ENCODE assay signal across 8 cellular contexts in genomic region chr20:38658879-38659612, GRCh38. TPM values are rescaled to one million over a fixed set of nuclear protein-coding genes. Genes with fewer than 3 reads are reported as not detected.
DNase-seq lines count a peak whose midpoint lies in the region; ATAC-seq, FAIRE-seq and TF ChIP-seq lines count a peak whose summit lies in the region.

No MANE protein-coding gene starts in this region.

- H3K4me3 Mint-ChIP-seq in CD4-positive, alpha-beta memory T cell: no peak overlapping the region
- no peak overlapping the region for H3K4me3 Mint-ChIP-seq in stimulated activated naive CD8-positive, alpha-beta T cell treated with anti-CD3 and anti-CD28 coated beads, Interleukin-15, amount 100 ng/mL, for 72 hours

- in situ Hi-C loops in astrocyte of the cerebellum (cut with HindIII; ENCODE audit: low sequenced_read_pairs): no loop called here

- H3K27ac Mint-ChIP-seq in CD4-positive, alpha-beta memory T cell: peak overlapping the region in 1 of 7 donors; percentile 53
- H3K27ac Mint-ChIP-seq in stimulated activated naive CD8-positive, alpha-beta T cell treated with anti-CD3 and anti-CD28 coated beads, Interleukin-15, amount 100 ng/mL, for 72 hours: no peak overlapping the region

- peaks cover 0 to 3% (median under 1%) of the 10 kb centered on the region in 4 donors for H3K4me1 Mint-ChIP-seq in CD4-positive, alpha-beta memory T cell
- peaks cover 6% of the 10 kb centered on the region for H3K4me1 Mint-ChIP-seq in stimulated activated naive CD8-positive, alpha-beta T cell treated with anti-CD3 and anti-CD28 coated beads, Interleukin-15, amount 100 ng/mL, for 72 hours

- no peaks in the 10 kb centered on the region for H3K9me3 ChIP-seq in CD4-positive, alpha-beta memory T cell (ENCODE audit: control insufficient read depth in 1 of 2, low read length in 2 of 2)
- no peaks in the 10 kb centered on the region for H3K9me3 ChIP-seq in kidney (ENCODE audit: control insufficient read depth in 1 of 2, low read length in 2 of 2)
- no peaks in the 10 kb centered on the region for H3K9me3 ChIP-seq in SJCRH30 (replicated peaks)

- TF ChIP-seq CTCF in astrocyte of the cerebellum (IDR thresholded peaks at IDR 0.05; ENCODE audit: low read depth, low read length, missing control alignments): peak; percentile 62
- TF ChIP-seq CTCF in kidney (IDR thresholded peaks at IDR 0.05; ENCODE audit: borderline replicate concordance, extremely low read depth, insufficient read depth): peak; percentile 46

- intact Hi-C loops in CD4-positive, alpha-beta memory T cell (cut with micrococcal nuclease): no loop called here
- intact Hi-C loops in kidney (cut with DNase I): no loop called here

- H3K36me3 ChIP-seq in CD4-positive, alpha-beta memory T cell (ENCODE audit: insufficient read depth, low read length): no peaks in the 10 kb centered on the region
- H3K36me3 ChIP-seq in kidney (ENCODE audit: control insufficient read depth in 1 of 2, insufficient read depth in 2 of 2, low read length in 2 of 2): no peaks in the 10 kb centered on the region
- no peaks in the 10 kb centered on the region for H3K36me3 ChIP-seq in SJCRH30

- peak in 4 of 5 donors; percentile 22 to 36 (median 26) for DNase-seq in CD4-positive, alpha-beta memory T cell
- peak; percentile 16 for DNase-seq in HCEC 1CT
- DNase-seq in OCI-M1 (lab: John Stamatoyannopoulos, UW): peak; percentile 68
- no peak for DNase-seq in astrocyte of the cerebellum (ENCODE audit: low read depth)
- DNase-seq in kidney: no peak
- peak in 1 of 2 donors; percentile 28 for DNase-seq in stimulated activated naive CD8-positive, alpha-beta T cell treated with anti-CD3 and anti-CD28 coated beads, Interleukin-15, amount 100 ng/mL, for 72 hours
- DNase-seq in SJCRH30: no peak
- DNase-seq in H54 (ENCODE audit: insufficient read length, low spot score): no peak

- no peak overlapping the region for H3K9ac ChIP-seq in kidney (ENCODE audit: low read length in 2 of 2)

- peaks cover 0 to under 1% (median 0%) of the 10 kb centered on the region in 8 donors for H3K9me3 Mint-ChIP-seq in CD4-positive, alpha-beta memory T cell
- H3K9me3 Mint-ChIP-seq in stimulated activated naive CD8-positive, alpha-beta T cell treated with anti-CD3 and anti-CD28 coated beads, Interleukin-15, amount 100 ng/mL, for 72 hours: no peaks in the 10 kb centered on the region

- CTCF ChIA-PET in CD4-positive, alpha-beta memory T cell (lab: Charles Lee; ENCODE audit: partially characterized antibody): interaction anchor here (0.6 to 3.4 kb wide), 22 partner anchors 8 to 697 kb away, joined by 3 to 15 read pairs (median 4); partner anchors contain the start of gene DHX35

- FAIRE-seq in kidney (lab: Jason Lieb, UNC) (no peak), H54 (lab: Jason Lieb, UNC) (no peak)

- no peaks in the 10 kb centered on the region for H3K27me3 ChIP-seq in CD4-positive, alpha-beta memory T cell (ENCODE audit: insufficient read depth, low read length)
- 0 out of 2 replicates have a peak, but pooled peaks cover 4% of the 10 kb centered on the region for H3K27me3 ChIP-seq in SJCRH30

- no peaks in the 10 kb centered on the region for H3K4me1 ChIP-seq in CD4-positive, alpha-beta memory T cell (ENCODE audit: insufficient read depth, low read length)
- H3K4me1 ChIP-seq in kidney (ENCODE audit: control insufficient read depth in 1 of 2, insufficient read depth in 1 of 2, low read depth in 1 of 2, low read length in 2 of 2) (no peaks in the 10 kb centered on the region), SJCRH30 (no peaks in the 10 kb centered on the region)

- H3K27me3 Mint-ChIP-seq in CD4-positive, alpha-beta memory T cell: peaks cover 21 to 39% of the 10 kb centered on the region in 2 donors
- peaks cover 64% of the 10 kb centered on the region for H3K27me3 Mint-ChIP-seq in stimulated activated naive CD8-positive, alpha-beta T cell treated with anti-CD3 and anti-CD28 coated beads, Interleukin-15, amount 100 ng/mL, for 72 hours

- H3K27ac ChIP-seq in CD4-positive, alpha-beta memory T cell (ENCODE audit: low read depth, low read length): no peak overlapping the region
- H3K27ac ChIP-seq in kidney (ENCODE audit: low read depth in 2 of 2, low read length in 2 of 2) (no peak overlapping the region), SJCRH30 (no peak overlapping the region)

- POLR2A ChIA-PET in CD4-positive, alpha-beta memory T cell (lab: Charles Lee; ENCODE audit: partially characterized antibody): no interaction called here

- H3K4me3 ChIP-seq in CD4-positive, alpha-beta memory T cell (ENCODE audit: low read length in 2 of 2): no peak overlapping the region
- H3K4me3 ChIP-seq in astrocyte of the cerebellum (ENCODE audit: low read depth, low read length) (no peak overlapping the region), kidney (ENCODE audit: low read length in 2 of 2) (no peak overlapping the region), SJCRH30 (no peak overlapping the region)

- peak; percentile 86 for ATAC-seq in stimulated activated naive CD8-positive, alpha-beta T cell treated with anti-CD3 and anti-CD28 coated beads, Interleukin-15, amount 100 ng/mL, for 72 hours

- TF ChIP-seq POLR2A in H54 (IDR thresholded peaks at IDR 0.05; ENCODE audit: low read depth, low read length): no peak

- H3K36me3 Mint-ChIP-seq in CD4-positive, alpha-beta memory T cell: no peaks in the 10 kb centered on the region

RNA-seq across cellular contexts. Expression of gene ARHGAP40, which starts 57.4 kb away (rescaled TPM):
- total RNA-seq in CD4-positive, alpha-beta memory T cell: not detected
- not detected for polyA plus RNA-seq in CD4-positive, alpha-beta memory T cell
- total RNA-seq in kidney: 20.2 TPM
- polyA plus RNA-seq in kidney (ENCODE audit: insufficient read depth, low read depth, low replicate concordance): 1.3 TPM
- not detected in 2 replicates for total RNA-seq in SJCRH30 (2014; rRNA removed; shearing (Covaris generic))

Comparison
In these comparisons a context has a peak if more than half of its experiments do, and no peak if none do; other contexts are left out.
1. DNase-seq: peak in CD4-positive, alpha-beta memory T cell (4 of 5), HCEC 1CT (single experiment) and OCI-M1 (single experiment); none in astrocyte of the cerebellum (single experiment), kidney (single experiment), SJCRH30 (0 of 2) and H54 (single experiment).
2. RNA of gene ARHGAP40, which starts 57.4 kb away (total RNA-seq): 20.2 TPM in kidney (single experiment); not detected in CD4-positive, alpha-beta memory T cell and not detected in SJCRH30; every median in the first group is over 10 times any median in the second.